8 cellular contexts compared by ENCODE assay signal in the genomic region with DNA sequence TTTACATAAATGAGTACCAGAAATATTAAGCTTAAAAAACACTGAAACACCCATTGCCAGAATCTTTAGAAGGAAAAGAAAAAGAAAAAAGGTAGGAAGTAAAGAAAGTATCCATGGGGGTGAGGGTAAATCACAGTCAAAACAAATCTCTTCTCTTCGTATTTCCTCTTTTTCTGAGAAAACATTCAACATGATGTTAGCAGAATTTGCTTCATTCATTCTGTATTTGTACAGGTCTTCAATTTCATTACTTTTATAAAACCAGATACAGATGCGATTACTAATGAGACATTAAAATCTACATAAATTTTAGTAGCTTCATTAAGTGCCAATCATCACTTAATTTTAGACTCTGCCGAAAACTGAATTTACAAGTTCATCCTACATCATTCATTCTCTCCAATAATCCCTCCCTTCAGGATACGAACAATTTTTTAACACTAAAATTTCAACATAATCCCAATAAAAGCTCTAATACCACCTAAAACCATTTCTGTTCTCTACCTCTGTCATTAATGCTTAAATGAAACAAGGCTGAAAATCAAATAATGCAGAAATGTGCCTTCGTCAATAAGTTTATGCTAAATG. TPM values are rescaled to one million over a fixed set of nuclear protein-coding genes. Genes with fewer than 3 reads are reported as not detected.
DNase-seq lines count a peak whose midpoint lies in the region; ATAC-seq, FAIRE-seq and TF ChIP-seq lines count a peak whose summit lies in the region.

No MANE protein-coding gene starts in this region.

- peaks cover 98% of the 10 kb centered on the region for H3K79me2 ChIP-seq in HepG2 (ENCODE audit: insufficient read depth, low read length)

- no peak overlapping the region for H2AFZ ChIP-seq in HepG2 (ENCODE audit: low read length)

- no peak for FAIRE-seq in HepG2 (lab: Jason Lieb, UNC)

- 0 out of 2 replicates have a peak overlapping the region, but pooled peaks have one; percentile 2 for H3K9ac ChIP-seq in HepG2 (ENCODE audit: insufficient read depth, low read depth, low read length)

- H3K9me3 ChIP-seq in HepG2 (ENCODE audit: low read length) (no peaks in the 10 kb centered on the region), right lobe of liver (no peaks in the 10 kb centered on the region), vagina (no peaks in the 10 kb centered on the region)

- H3K27me3 ChIP-seq in HepG2 (ENCODE audit: control insufficient read depth in 1 of 2, insufficient read depth in 2 of 2, low read length in 2 of 2) (no peaks in the 10 kb centered on the region), right lobe of liver (no peaks in the 10 kb centered on the region), vagina (no peaks in the 10 kb centered on the region)

- H3K4me3 ChIP-seq in HepG2 (replicated peaks in 1 of 3; ENCODE audit: insufficient read depth in 1 of 3, low read depth in 2 of 3, low read length in 3 of 3): peak overlapping the region; percentile 23 to 96 (median 24); a peak in 4 of 6 replicates
- H3K4me3 ChIP-seq in right lobe of liver: peak overlapping the region in 1 of 3 donors; percentile 1
- peak overlapping the region; percentile 12 to 17 for H3K4me3 ChIP-seq in vagina

- H3K4me3 Mint-ChIP-seq in activated CD8-positive, alpha-beta T cell treated with anti-CD3 and anti-CD28 coated beads for 36 hours: peak overlapping the region; percentile 57
- no peak overlapping the region for H3K4me3 Mint-ChIP-seq in progenitor cell of endocrine pancreas (ENCODE audit: low read depth)

- peak overlapping the region; percentile 31 for H3K27ac ChIP-seq in HepG2 (ENCODE audit: extremely low read length, insufficient read depth, low read length)
- peak overlapping the region in 1 of 3 donors; percentile 15 for H3K27ac ChIP-seq in right lobe of liver
- H3K27ac ChIP-seq in vagina: no peak overlapping the region

- in situ Hi-C loops in HepG2 (cut with HindIII; ENCODE audit: extremely low pct_ligation_motif_present, low pct_unique_long_range_greater_than_20kb): no loop called here

- no peak for DNase-seq in HepG2 (ENCODE audit: low spot score)
- no peak for DNase-seq in right lobe of liver
- DNase-seq in activated CD8-positive, alpha-beta T cell treated with anti-CD3 and anti-CD28 coated beads for 36 hours: no peak
- peak; percentile 36 for DNase-seq in globus pallidus (ENCODE audit: low spot score)
- DNase-seq in vagina (ENCODE audit: extremely low spot score in 2 of 2): no peak
- DNase-seq in DMS114 treated with DMSO at 0.1 percent for 48 hours (lab: John Stamatoyannopoulos, UW; ENCODE audit: unreplicated experiment): no peak
- no peak for DNase-seq in GM20000 (ENCODE audit: low spot score)
- no peak for DNase-seq in progenitor cell of endocrine pancreas (ENCODE audit: low spot score, unreplicated experiment)

- no peak for ATAC-seq in HepG2
- no peak for ATAC-seq in right lobe of liver
- peak; percentile 18 for ATAC-seq in activated CD8-positive, alpha-beta T cell treated with anti-CD3 and anti-CD28 coated beads for 36 hours

- peaks cover 27% of the 10 kb centered on the region for H3K36me3 Mint-ChIP-seq in activated CD8-positive, alpha-beta T cell treated with anti-CD3 and anti-CD28 coated beads for 36 hours (ENCODE audit: low read depth)
- H3K36me3 Mint-ChIP-seq in progenitor cell of endocrine pancreas (ENCODE audit: insufficient read depth): no peaks in the 10 kb centered on the region

- intact Hi-C loops in HepG2 (cut with micrococcal nuclease; ENCODE audit: unreplicated experiment) (no loop called here), right lobe of liver (cut with DNase I) (no loop called here), vagina (cut with DNase I) (no loop called here)
- intact Hi-C loops in activated CD8-positive, alpha-beta T cell treated with anti-CD3 and anti-CD28 coated beads for 36 hours (cut with micrococcal nuclease): no loop called here

- no peaks in the 10 kb centered on the region for H3K27me3 Mint-ChIP-seq in activated CD8-positive, alpha-beta T cell treated with anti-CD3 and anti-CD28 coated beads for 36 hours
- H3K27me3 Mint-ChIP-seq in progenitor cell of endocrine pancreas: peaks cover 30% of the 10 kb centered on the region

- TF ChIP-seq POLR2A in HepG2 (IDR thresholded peaks at IDR 0.05; ENCODE audit: insufficient read depth in 1 of 2, low read depth in 2 of 2, low read length in 2 of 2) (no peak), right lobe of liver (IDR thresholded peaks at IDR 0.05) (no peak), vagina (IDR thresholded peaks at IDR 0.05) (no peak)

- TF ChIP-seq CTCF in HepG2 (CRISPR knock-in tag; IDR thresholded peaks at IDR 0.05) (no peak), right lobe of liver (IDR thresholded peaks at IDR 0.05) (no peak), vagina (IDR thresholded peaks at IDR 0.05) (no peak), GM20000 (IDR thresholded peaks at IDR 0.05; ENCODE audit: extremely low read depth, missing control alignments) (no peak), progenitor cell of endocrine pancreas (IDR thresholded peaks at IDR 0.05; ENCODE audit: unreplicated experiment) (no peak)
- no peak for TF ChIP-seq CTCF in activated CD8-positive, alpha-beta T cell treated with anti-CD3 and anti-CD28 coated beads for 36 hours (IDR thresholded peaks at IDR 0.05)

- H3K27ac Mint-ChIP-seq in activated CD8-positive, alpha-beta T cell treated with anti-CD3 and anti-CD28 coated beads for 36 hours: peak overlapping the region; percentile 45
- H3K27ac Mint-ChIP-seq in progenitor cell of endocrine pancreas: no peak overlapping the region

- peaks cover 71% of the 10 kb centered on the region for H3K4me1 Mint-ChIP-seq in activated CD8-positive, alpha-beta T cell treated with anti-CD3 and anti-CD28 coated beads for 36 hours (ENCODE audit: low read depth)
- peaks cover 15% of the 10 kb centered on the region for H3K4me1 Mint-ChIP-seq in progenitor cell of endocrine pancreas (ENCODE audit: low read depth)

- no peaks in the 10 kb centered on the region for H3K9me3 Mint-ChIP-seq in activated CD8-positive, alpha-beta T cell treated with anti-CD3 and anti-CD28 coated beads for 36 hours
- H3K9me3 Mint-ChIP-seq in progenitor cell of endocrine pancreas (ENCODE audit: low read depth): no peaks in the 10 kb centered on the region

- H3K36me3 ChIP-seq in HepG2 (replicated peaks in 1 of 2; ENCODE audit: control insufficient read depth in 1 of 2, insufficient read depth in 2 of 2, low read length in 2 of 2) (no peaks in the 10 kb centered on the region), right lobe of liver (peaks cover 0 to 4% (median 0%) of the 10 kb centered on the region in 4 donors), vagina (peaks cover 0 to 4% of the 10 kb centered on the region in 2 donors)

- peaks cover 3% of the 10 kb centered on the region; the same call in 1 of the 2 replicates for H4K20me1 ChIP-seq in HepG2 (ENCODE audit: insufficient read depth, low read length)

- TF ChIP-seq EP300 in HepG2 (IDR thresholded peaks at IDR 0.05; ENCODE audit: low read depth in 2 of 2, low read length in 2 of 2): no peak
- no peak for TF ChIP-seq EP300 in HepG2 (CRISPR knock-in tag; IDR thresholded peaks at IDR 0.05; ENCODE audit: borderline replicate concordance)

- WGBS in HepG2 (ENCODE audit: low lambda C conversion rate): 74% methylated on average over 5 of the region's 5 CpGs
- 22% methylated on average over 5 of the region's 5 CpGs for WGBS in right lobe of liver (ENCODE audit: insufficient coverage, low coverage, low lambda C conversion rate, missing lambda C conversion rate)

- peak overlapping the region; percentile 87 for H3K4me2 ChIP-seq in HepG2 (ENCODE audit: low read depth, low read length)

- TF ChIP-seq RAD21 in HepG2 (CRISPR knock-in tag; IDR thresholded peaks at IDR 0.05): no peak

- CTCF ChIA-PET in HepG2 (lab: Yijun Ruan, JAX; ENCODE audit: low intra/inter-chr PET ratio, low total read pairs): no interaction called here
- CTCF ChIA-PET in activated CD8-positive, alpha-beta T cell treated with anti-CD3 and anti-CD28 coated beads for 36 hours (lab: Charles Lee): interaction anchor here (1.0 to 1.7 kb wide), 3 partner anchors 9 to 377 kb away, joined by 3 read pairs; no protein-coding TSS in a partner anchor

- no TSS peak for BruUV-seq in HepG2 (replicated peaks; lab: Mats Ljungman, UMichigan)

- POLR2A ChIA-PET in HepG2 (lab: Yijun Ruan, JAX): no interaction called here
- POLR2A ChIA-PET in activated CD8-positive, alpha-beta T cell treated with anti-CD3 and anti-CD28 coated beads for 36 hours (lab: Charles Lee): no interaction called here

- H3K4me1 ChIP-seq in HepG2 (ENCODE audit: insufficient read depth, low read length) (peaks cover 81% of the 10 kb centered on the region), right lobe of liver (peaks cover 0 to 89% (median 17%) of the 10 kb centered on the region in 4 donors), vagina (peaks cover 97% of the 10 kb centered on the region)

TF ChIP-seq in HepG2, 621 proteins besides CTCF, POLR2A, EP300 and RAD21 (continues in another document):
- no peak for TF ChIP-seq ZNF235 (CRISPR knock-in tag; IDR thresholded peaks at IDR 0.05; ENCODE audit: borderline replicate concordance)

RNA-seq across cellular contexts. Expression of a gene that starts 7.0 kb away (rescaled TPM):
- total RNA-seq in HepG2 (2016; rRNA removed; fragmentation: Illumina TruSeq; extraction: Trizol): 24.3 and 30.0 TPM in 2 replicates
- total RNA-seq in HepG2 (2016; cell fraction: cytosol; rRNA removed; fragmentation: Illumina TruSeq; extraction: Trizol; ENCODE audit: low read depth): 34.6 and 40.8 TPM in 2 replicates
- 27.6 and 29.7 TPM in 2 replicates for total RNA-seq in HepG2 (2016; cell fraction: insoluble cytoplasmic fraction; rRNA removed; fragmentation: Illumina TruSeq; extraction: Trizol)
- total RNA-seq in HepG2 (2016; cell fraction: membrane; rRNA removed; fragmentation: Illumina TruSeq; extraction: Trizol): 42.6 and 43.8 TPM in 2 replicates
- total RNA-seq in HepG2 (2016; cell fraction: nucleus; rRNA removed; fragmentation: Illumina TruSeq; extraction: Trizol): 41.0 and 41.5 TPM in 2 replicates
- 8.9 and 10.0 TPM in 2 replicates for polyA plus RNA-seq in HepG2 (2011; rRNA removed)
- polyA plus RNA-seq in HepG2 (2011; cell fraction: cytosol; rRNA removed): 4.5 and 7.8 TPM in 2 replicates
- polyA plus RNA-seq in HepG2 (2011; cell fraction: nucleus; rRNA removed): 4.7 and 5.3 TPM in 2 replicates
- polyA plus RNA-seq in HepG2 (2012): 17.8 and 19.1 TPM in 2 replicates
- 0.48 and 0.52 TPM in 2 replicates for polyA plus RNA-seq in HepG2 (2016; cell fraction: cytosol; fragmentation: Illumina TruSeq; extraction: Trizol; ENCODE audit: low read depth)
- polyA plus RNA-seq in HepG2 (2016; cell fraction: insoluble cytoplasmic fraction; fragmentation: Illumina TruSeq; extraction: Trizol; ENCODE audit: low read depth): 14.7 and 15.8 TPM in 2 replicates
- polyA plus RNA-seq in HepG2 (2016; cell fraction: membrane; fragmentation: Illumina TruSeq; extraction: Trizol; ENCODE audit: low read depth): 3.1 and 3.3 TPM in 2 replicates
- polyA plus RNA-seq in HepG2 (2016; cell fraction: nucleus; fragmentation: Illumina TruSeq; extraction: Trizol; ENCODE audit: insufficient read depth, low read depth): 11.1 and 11.7 TPM in 2 replicates
- 13.6 and 58.6 TPM in 2 replicates for polyA minus RNA-seq in HepG2 (2011; rRNA and poly(A)+ RNA removed; ENCODE audit: low replicate concordance)
- polyA minus RNA-seq in HepG2 (2011; cell fraction: cytosol; rRNA and poly(A)+ RNA removed): 18.9 and 21.2 TPM in 2 replicates
- 45.3 and 61.3 TPM in 2 replicates for polyA minus RNA-seq in HepG2 (2011; cell fraction: nucleus; rRNA and poly(A)+ RNA removed)
- total RNA-seq in right lobe of liver: 10 to 100 TPM; 27.3 to 60.1 (median 47.2) TPM
- 10 to 100 TPM; 52.7 to 55.6 TPM for total RNA-seq in activated CD8-positive, alpha-beta T cell treated with anti-CD3 and anti-CD28 coated beads for 36 hours
- total RNA-seq in vagina: 46.7 TPM
- total RNA-seq in progenitor cell of endocrine pancreas: 6.1 and 6.7 TPM in 2 replicates
